14 cellular contexts compared by ENCODE assay signal in genomic region chr5:88145205-88145602, GRCh38.
A peak's percentile ranks its signal among the peaks of the same experiment; 100 is the strongest.
DNase-seq lines count a peak whose midpoint lies in the region; ATAC-seq and TF ChIP-seq lines count a peak whose summit lies in the region.
"Had no signal": no experiment of that assay in that cellular context is flagged by ENCODE, and none has a peak within 500 bp of the region (broad histone marks: within the 10 kb centered on the region; RNA-seq: fewer than 3 reads in every experiment).

No MANE protein-coding gene starts in this region.

- peak overlapping the region; percentile 75 for H3K27ac ChIP-seq in angular gyrus (ENCODE audit: low read depth, low read length)

- TF ChIP-seq CTCF in glutamatergic neuron (IDR thresholded peaks at IDR 0.05; ENCODE audit: partially characterized antibody, unreplicated experiment), result no peak

- H3K4me3 Mint-ChIP-seq in T-helper 2 cell treated with Interferon-gamma antibody and Interleukin-4, amounts not matched to agents 5 μg/mL and 100 μg/mL, for 36 hours, result peak overlapping the region; percentile 69
- H3K4me3 Mint-ChIP-seq in stimulated activated naive CD8-positive, alpha-beta T cell treated with anti-CD3 and anti-CD28 coated beads, Interleukin-15, amount 100 ng/mL, for 72 hours, result peak overlapping the region; percentile 74 to 76
- H3K4me3 Mint-ChIP-seq in glutamatergic neuron (ENCODE audit: unreplicated experiment), result no peak overlapping the region

- H3K36me3 Mint-ChIP-seq in T-helper 2 cell treated with Interferon-gamma antibody and Interleukin-4, amounts not matched to agents 5 μg/mL and 100 μg/mL, for 36 hours (ENCODE audit: low read depth), result no peaks in the 10 kb centered on the region
- H3K36me3 Mint-ChIP-seq in glutamatergic neuron (ENCODE audit: unreplicated experiment), result no peaks in the 10 kb centered on the region

- no peak overlapping the region for H3K27ac Mint-ChIP-seq in T-helper 2 cell treated with Interferon-gamma antibody and Interleukin-4, amounts not matched to agents 5 μg/mL and 100 μg/mL, for 36 hours
- no peak overlapping the region for H3K27ac Mint-ChIP-seq in stimulated activated naive CD8-positive, alpha-beta T cell treated with anti-CD3 and anti-CD28 coated beads, Interleukin-15, amount 100 ng/mL, for 72 hours
- no peak overlapping the region for H3K27ac Mint-ChIP-seq in glutamatergic neuron (ENCODE audit: unreplicated experiment)

- peaks cover 33% of the 10 kb centered on the region for H3K27me3 Mint-ChIP-seq in T-helper 2 cell treated with Interferon-gamma antibody and Interleukin-4, amounts not matched to agents 5 μg/mL and 100 μg/mL, for 36 hours (ENCODE audit: low read depth)
- peaks cover 15% of the 10 kb centered on the region for H3K27me3 Mint-ChIP-seq in stimulated activated naive CD8-positive, alpha-beta T cell treated with anti-CD3 and anti-CD28 coated beads, Interleukin-15, amount 100 ng/mL, for 72 hours
- H3K27me3 Mint-ChIP-seq in glutamatergic neuron (ENCODE audit: unreplicated experiment), result peaks cover 6% of the 10 kb centered on the region

- H3K9me3 Mint-ChIP-seq in T-helper 2 cell treated with Interferon-gamma antibody and Interleukin-4, amounts not matched to agents 5 μg/mL and 100 μg/mL, for 36 hours, result no peaks in the 10 kb centered on the region
- no peaks in the 10 kb centered on the region for H3K9me3 Mint-ChIP-seq in stimulated activated naive CD8-positive, alpha-beta T cell treated with anti-CD3 and anti-CD28 coated beads, Interleukin-15, amount 100 ng/mL, for 72 hours
- H3K9me3 Mint-ChIP-seq in glutamatergic neuron (ENCODE audit: unreplicated experiment), result no peaks in the 10 kb centered on the region

- no peak for DNase-seq in T-helper 2 cell treated with Interferon-gamma antibody and Interleukin-4, amounts not matched to agents 5 μg/mL and 100 μg/mL, for 36 hours (ENCODE audit: low spot score)
- DNase-seq in T-helper 2 cell (no peak), left kidney (ENCODE audit: low read depth, low spot score) (peak; percentile 2), glutamatergic neuron (no peak)
- DNase-seq in stimulated activated naive CD8-positive, alpha-beta T cell treated with anti-CD3 and anti-CD28 coated beads, Interleukin-15, amount 100 ng/mL, for 72 hours, result peak in 1 of 2 donors; percentile 2
- DNase-seq: 8988T, DMS153, IMR-90, naive B cell, NCI-H187 treated with DMSO at 0.1 percent for 48 hours, T-helper 9 cell had no signal

- H3K4me1 Mint-ChIP-seq in T-helper 2 cell treated with Interferon-gamma antibody and Interleukin-4, amounts not matched to agents 5 μg/mL and 100 μg/mL, for 36 hours (ENCODE audit: low read depth), result peaks cover 11% of the 10 kb centered on the region
- H3K4me1 Mint-ChIP-seq in stimulated activated naive CD8-positive, alpha-beta T cell treated with anti-CD3 and anti-CD28 coated beads, Interleukin-15, amount 100 ng/mL, for 72 hours, result no peaks in the 10 kb centered on the region
- H3K4me1 Mint-ChIP-seq in glutamatergic neuron (ENCODE audit: low read depth, unreplicated experiment), result peaks cover 4% of the 10 kb centered on the region

- no peak for ATAC-seq in stimulated activated naive CD8-positive, alpha-beta T cell treated with anti-CD3 and anti-CD28 coated beads, Interleukin-15, amount 100 ng/mL, for 72 hours
- ATAC-seq in GM21515 (IDR thresholded peaks at IDR 0.05; ENCODE audit: unreplicated experiment) (no peak), HG03520 (IDR thresholded peaks at IDR 0.05; ENCODE audit: unreplicated experiment) (no peak)
